Comparison of ENCODE assay signal across 1 cellular context in the genomic region with DNA sequence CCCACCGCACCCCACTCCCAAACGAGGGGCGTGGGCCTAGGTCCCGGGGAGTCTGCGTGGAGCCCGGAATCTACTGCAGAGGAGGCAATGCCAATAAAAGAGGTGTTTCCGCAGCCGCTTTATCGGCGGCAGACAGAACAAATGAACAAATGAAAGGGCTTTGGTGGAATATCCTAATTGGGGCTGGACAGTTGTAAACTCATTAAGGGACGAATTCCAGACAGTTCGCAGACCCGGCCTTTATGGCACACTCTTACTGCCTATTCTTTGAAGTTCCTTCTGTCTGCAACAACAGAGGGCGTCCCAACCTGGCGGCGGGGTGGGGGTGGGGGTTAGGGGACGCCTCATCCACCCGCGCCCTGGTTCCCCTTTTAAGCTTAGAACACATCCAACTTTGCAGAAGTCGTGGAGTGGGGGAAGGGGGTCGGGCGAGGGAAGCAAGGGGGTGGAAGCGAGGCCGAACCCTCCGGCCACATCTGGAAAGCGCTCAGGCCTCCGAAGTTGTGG.
TF ChIP-seq lines count a peak whose summit lies in the region.

No MANE protein-coding gene starts in this region.

TF ChIP-seq in HEK293, 187 proteins besides CTCF, POLR2A, EP300 and RAD21 (continued from another document):
- TF ChIP-seq, protein P1, sequence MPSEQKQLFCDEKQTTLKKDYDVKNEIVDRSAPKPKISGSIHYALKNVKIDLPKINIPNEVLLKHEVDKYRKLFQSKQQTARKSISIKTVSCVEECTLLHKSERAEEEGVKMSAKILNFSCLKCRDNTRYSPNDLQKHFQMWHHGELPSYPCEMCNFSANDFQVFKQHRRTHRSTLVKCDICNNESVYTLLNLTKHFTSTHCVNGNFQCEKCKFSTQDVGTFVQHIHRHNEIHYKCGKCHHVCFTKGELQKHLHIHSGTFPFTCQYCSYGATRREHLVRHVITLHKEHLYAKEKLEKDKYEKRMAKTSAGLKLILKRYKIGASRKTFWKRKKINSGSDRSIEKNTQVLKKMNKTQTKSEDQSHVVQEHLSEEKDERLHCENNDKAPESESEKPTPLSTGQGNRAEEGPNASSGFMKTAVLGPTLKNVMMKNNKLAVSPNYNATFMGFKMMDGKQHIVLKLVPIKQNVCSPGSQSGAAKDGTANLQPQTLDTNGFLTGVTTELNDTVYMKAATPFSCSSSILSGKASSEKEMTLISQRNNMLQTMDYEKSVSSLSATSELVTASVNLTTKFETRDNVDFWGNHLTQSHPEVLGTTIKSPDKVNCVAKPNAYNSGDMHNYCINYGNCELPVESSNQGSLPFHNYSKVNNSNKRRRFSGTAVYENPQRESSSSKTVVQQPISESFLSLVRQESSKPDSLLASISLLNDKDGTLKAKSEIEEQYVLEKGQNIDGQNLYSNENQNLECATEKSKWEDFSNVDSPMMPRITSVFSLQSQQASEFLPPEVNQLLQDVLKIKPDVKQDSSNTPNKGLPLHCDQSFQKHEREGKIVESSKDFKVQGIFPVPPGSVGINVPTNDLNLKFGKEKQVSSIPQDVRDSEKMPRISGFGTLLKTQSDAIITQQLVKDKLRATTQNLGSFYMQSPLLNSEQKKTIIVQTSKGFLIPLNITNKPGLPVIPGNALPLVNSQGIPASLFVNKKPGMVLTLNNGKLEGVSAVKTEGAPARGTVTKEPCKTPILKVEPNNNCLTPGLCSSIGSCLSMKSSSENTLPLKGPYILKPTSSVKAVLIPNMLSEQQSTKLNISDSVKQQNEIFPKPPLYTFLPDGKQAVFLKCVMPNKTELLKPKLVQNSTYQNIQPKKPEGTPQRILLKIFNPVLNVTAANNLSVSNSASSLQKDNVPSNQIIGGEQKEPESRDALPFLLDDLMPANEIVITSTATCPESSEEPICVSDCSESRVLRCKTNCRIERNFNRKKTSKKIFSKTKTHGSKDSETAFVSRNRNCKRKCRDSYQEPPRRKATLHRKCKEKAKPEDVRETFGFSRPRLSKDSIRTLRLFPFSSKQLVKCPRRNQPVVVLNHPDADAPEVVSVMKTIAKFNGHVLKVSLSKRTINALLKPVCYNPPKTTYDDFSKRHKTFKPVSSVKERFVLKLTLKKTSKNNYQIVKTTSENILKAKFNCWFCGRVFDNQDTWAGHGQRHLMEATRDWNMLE (tag by site-specific recombination; conservative IDR thresholded peaks at IDR 0.05; ENCODE audit: low read depth) = 0 out of 2 replicates have a peak, but pooled peaks have one; percentile 18
- no peak for TF ChIP-seq ZNF362 (tag by site-specific recombination; IDR thresholded peaks at IDR 0.05)
- peak; percentile 66 for TF ChIP-seq OSR2 (tag by site-specific recombination; IDR thresholded peaks at IDR 0.05)
- peak; percentile 51 for TF ChIP-seq ZNF843 (tag by site-specific recombination; IDR thresholded peaks at IDR 0.05)
- peak; percentile 84 for TF ChIP-seq ZNF24 (tag by site-specific recombination; IDR thresholded peaks at IDR 0.05)
- peak; percentile 34; the same call in 1 of the 2 replicates for TF ChIP-seq OVOL3 (tag by site-specific recombination; IDR thresholded peaks at IDR 0.05)
- TF ChIP-seq KLF8 (tag by site-specific recombination; IDR thresholded peaks at IDR 0.05) = peak; percentile 92
- 0 out of 2 replicates have a peak, but pooled peaks have one; percentile 6 for TF ChIP-seq GLIS1 (tag by site-specific recombination; IDR thresholded peaks at IDR 0.05)
- peak; percentile 60 for TF ChIP-seq KLF9 (tag by site-specific recombination; IDR thresholded peaks at IDR 0.05; ENCODE audit: low read depth)
- TF ChIP-seq ZNF26 (tag by site-specific recombination; IDR thresholded peaks at IDR 0.05) = no peak
TF ChIP-seq in HEK293: peak in this region for 39.
